In the genomic region with DNA sequence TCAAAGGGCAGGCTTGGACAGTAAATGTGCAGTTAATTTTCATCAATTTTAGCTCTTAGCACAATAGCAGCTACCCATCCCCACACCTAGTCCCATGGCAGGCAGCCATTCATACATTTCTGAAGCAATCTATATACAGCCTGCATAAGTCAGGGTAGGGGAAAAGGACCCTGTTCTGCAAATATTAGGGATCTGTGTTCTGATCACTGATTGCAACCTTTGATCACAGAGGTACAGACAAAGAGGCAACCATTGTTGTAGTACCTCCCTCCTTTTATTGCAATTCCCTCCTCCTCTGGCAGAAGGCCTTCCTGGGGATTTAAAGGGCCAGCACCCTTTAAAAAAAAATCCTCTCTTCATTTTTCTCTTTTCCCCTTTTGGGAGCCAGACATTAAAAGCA, we compare ENCODE assay signal across 17 cellular contexts.
DNase-seq lines count a peak whose midpoint lies in the region; ATAC-seq and TF ChIP-seq lines count a peak whose summit lies in the region.
"Had no signal": no experiment of that assay in that cellular context is flagged by ENCODE, and none has a peak within 500 bp of the region (broad histone marks: within the 10 kb centered on the region; RNA-seq: fewer than 3 reads in every experiment).

No MANE protein-coding gene starts in this region.

- H3K36me3 ChIP-seq in parathyroid adenoma (ENCODE audit: control insufficient read depth, insufficient read depth, low read length): peaks cover 5% of the 10 kb centered on the region

- no peak for ATAC-seq in GM18502 (IDR thresholded peaks at IDR 0.05; ENCODE audit: poor library complexity, unreplicated experiment)
- ATAC-seq: CD8-positive, alpha-beta T cell; GM12878 had no signal

- H3K27ac ChIP-seq in parathyroid adenoma: no peak overlapping the region
- H3K27ac ChIP-seq: BLaER1, C4-2B had no signal

- no peak overlapping the region for H2AFZ ChIP-seq in parathyroid adenoma

- peak overlapping the region; percentile 34 for H3K4me2 ChIP-seq in parathyroid adenoma (ENCODE audit: low read length)
- H3K4me2 ChIP-seq: BLaER1 had no signal

- no peak overlapping the region for H3K9ac ChIP-seq in parathyroid adenoma
- H3K9ac ChIP-seq: BLaER1 had no signal

- no peaks in the 10 kb centered on the region for H3K9me3 ChIP-seq in parathyroid adenoma (ENCODE audit: control insufficient read depth, low read length)

- peak; percentile 5 for DNase-seq in HuH-7 (ENCODE audit: low spot score)
- peak; percentile 23 for DNase-seq in iPS-NIHi11 (ENCODE audit: low spot score)
- no peak for DNase-seq in effector CD4-positive, alpha-beta T cell
- DNase-seq in AG08396 (ENCODE audit: low spot score): no peak
- DNase-seq: CD4-positive, CD25-positive, alpha-beta regulatory T cell; CD8-positive, alpha-beta T cell; DMS 273 treated with DMSO at 0.1 percent for 48 hours; DMS79; EL; GDM1; GOT3; HCEC 1CT had no signal

- peak overlapping the region; percentile 3 for H3K4me3 ChIP-seq in parathyroid adenoma (ENCODE audit: low read depth, low read length)
- H3K4me3 ChIP-seq: BLaER1, GM12878 had no signal

- H3K4me1 ChIP-seq in parathyroid adenoma: peaks cover 28% of the 10 kb centered on the region

- H3K79me2 ChIP-seq in parathyroid adenoma: peaks cover 60% of the 10 kb centered on the region

- no peak for TF ChIP-seq CTCF in parathyroid adenoma (IDR thresholded peaks at IDR 0.05)

- H3K27me3 ChIP-seq in parathyroid adenoma (ENCODE audit: control insufficient read depth, insufficient read depth, low read length): no peaks in the 10 kb centered on the region
- H3K27me3 ChIP-seq: BLaER1 had no signal

Comparison
In these comparisons a context has a peak if more than half of its experiments do, and no peak if none do; other contexts are left out.
1. DNase-seq: peak in HuH-7 (single experiment) and iPS-NIHi11 (single experiment); none in effector CD4-positive, alpha-beta T cell (single experiment) and AG08396 (single experiment).